In genomic region chr7:5414876-5415275, GRCh38 we compare ENCODE assay signal across 2 cellular contexts.
TF ChIP-seq lines count a peak whose summit lies in the region.

No MANE protein-coding gene starts in this region.

TF ChIP-seq in IMR-90, 13 proteins besides CTCF, POLR2A, EP300 and RAD21:
- no peak for TF ChIP-seq MAFK (IDR thresholded peaks at IDR 0.05; ENCODE audit: low read depth, low read length)

TF ChIP-seq in K562, 482 proteins besides CTCF, POLR2A, EP300 and RAD21:
- no peak for TF ChIP-seq CHD1 (IDR thresholded peaks at IDR 0.05; ENCODE audit: low read length)
- TF ChIP-seq ZKSCAN8 (CRISPR knock-in tag; IDR thresholded peaks at IDR 0.05) = no peak
- TF ChIP-seq KLF6 (CRISPR knock-in tag; IDR thresholded peaks at IDR 0.05; ENCODE audit: borderline replicate concordance) = no peak
- TF ChIP-seq, protein P1, sequence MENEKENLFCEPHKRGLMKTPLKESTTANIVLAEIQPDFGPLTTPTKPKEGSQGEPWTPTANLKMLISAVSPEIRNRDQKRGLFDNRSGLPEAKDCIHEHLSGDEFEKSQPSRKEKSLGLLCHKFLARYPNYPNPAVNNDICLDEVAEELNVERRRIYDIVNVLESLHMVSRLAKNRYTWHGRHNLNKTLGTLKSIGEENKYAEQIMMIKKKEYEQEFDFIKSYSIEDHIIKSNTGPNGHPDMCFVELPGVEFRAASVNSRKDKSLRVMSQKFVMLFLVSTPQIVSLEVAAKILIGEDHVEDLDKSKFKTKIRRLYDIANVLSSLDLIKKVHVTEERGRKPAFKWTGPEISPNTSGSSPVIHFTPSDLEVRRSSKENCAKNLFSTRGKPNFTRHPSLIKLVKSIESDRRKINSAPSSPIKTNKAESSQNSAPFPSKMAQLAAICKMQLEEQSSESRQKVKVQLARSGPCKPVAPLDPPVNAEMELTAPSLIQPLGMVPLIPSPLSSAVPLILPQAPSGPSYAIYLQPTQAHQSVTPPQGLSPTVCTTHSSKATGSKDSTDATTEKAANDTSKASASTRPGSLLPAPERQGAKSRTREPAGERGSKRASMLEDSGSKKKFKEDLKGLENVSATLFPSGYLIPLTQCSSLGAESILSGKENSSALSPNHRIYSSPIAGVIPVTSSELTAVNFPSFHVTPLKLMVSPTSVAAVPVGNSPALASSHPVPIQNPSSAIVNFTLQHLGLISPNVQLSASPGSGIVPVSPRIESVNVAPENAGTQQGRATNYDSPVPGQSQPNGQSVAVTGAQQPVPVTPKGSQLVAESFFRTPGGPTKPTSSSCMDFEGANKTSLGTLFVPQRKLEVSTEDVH (IDR thresholded peaks at IDR 0.05; ENCODE audit: low read depth, partially characterized antibody) = peak; percentile 28
- TF ChIP-seq ZNF274 (IDR thresholded peaks at IDR 0.05; ENCODE audit: borderline replicate concordance, low read depth, low read length) = no peak
- TF ChIP-seq ZNF121 (CRISPR knock-in tag; conservative IDR thresholded peaks at IDR 0.05) = no peak
